In genomic region chr4:7462509-7462971, GRCh38 we compare ENCODE assay signal across 10 cellular contexts. TPM values are rescaled to one million over a fixed set of nuclear protein-coding genes. Genes with fewer than 3 reads are reported as not detected.
DNase-seq lines count a peak whose midpoint lies in the region; ATAC-seq and TF ChIP-seq lines count a peak whose summit lies in the region.
"Had no signal": no experiment of that assay in that cellular context is flagged by ENCODE, and none has a peak within 500 bp of the region (broad histone marks: within the 10 kb centered on the region; RNA-seq: fewer than 3 reads in every experiment).

No MANE protein-coding gene starts in this region.

- H3K18ac ChIP-seq in mesendoderm (ENCODE audit: low read length), result no peak overlapping the region

- H3K27me3 Mint-ChIP-seq in Calu3 (ENCODE audit: unreplicated experiment), result peaks cover 26% of the 10 kb centered on the region

- no CpG with 5 or more reads among the region's 11 CpGs for whole genome bisulfite sequencing in mesendoderm (ENCODE audit: extremely low coverage, insufficient coverage, low lambda C conversion rate)

- H2BK15ac ChIP-seq in mesendoderm (replicated peaks; ENCODE audit: low read depth), result no peak overlapping the region

- ATAC-seq in GM21528 (IDR thresholded peaks at IDR 0.05; ENCODE audit: low FRiP score, unreplicated experiment) (no peak), HG03432 (IDR thresholded peaks at IDR 0.05; ENCODE audit: unreplicated experiment) (no peak)

- no peak overlapping the region for H4K8ac ChIP-seq in mesendoderm (ENCODE audit: low read depth, low read length)

- TF ChIP-seq CTCF in Calu3 (IDR thresholded peaks at IDR 0.05; ENCODE audit: unreplicated experiment), result no peak

- BruUV-seq in Calu3 (replicated peaks; lab: Mats Ljungman, UMichigan), result no TSS peak

- no peak overlapping the region for H3K27ac ChIP-seq in mesendoderm (ENCODE audit: low read depth, low read length)

- H3K23ac ChIP-seq in mesendoderm (ENCODE audit: low read length), result no peak overlapping the region

- no peak overlapping the region for H2BK5ac ChIP-seq in mesendoderm (ENCODE audit: low read length)

- no peaks in the 10 kb centered on the region for H3K79me1 ChIP-seq in mesendoderm (ENCODE audit: low read length)

- no peaks in the 10 kb centered on the region for H3K4me1 ChIP-seq in mesendoderm (ENCODE audit: control insufficient read depth, low read depth, low read length)

- H3K4me3 Mint-ChIP-seq in Calu3 (ENCODE audit: low read depth, unreplicated experiment), result no peak overlapping the region

- H4K5ac ChIP-seq in mesendoderm (ENCODE audit: low read length), result no peak overlapping the region

- no peaks in the 10 kb centered on the region for H3K36me3 Mint-ChIP-seq in Calu3 (ENCODE audit: insufficient read depth, unreplicated experiment)

- H3K36me3 ChIP-seq in mesendoderm (ENCODE audit: control insufficient read depth, insufficient read depth, low read length), result no peaks in the 10 kb centered on the region

- H3K9ac ChIP-seq in mesendoderm (ENCODE audit: low read length), result no peak overlapping the region

- H2BK120ac ChIP-seq in mesendoderm (ENCODE audit: low read depth, low read length), result no peak overlapping the region

- H3K4me2 ChIP-seq in mesendoderm (ENCODE audit: low read length), result no peak overlapping the region

- no peaks in the 10 kb centered on the region for H3K9me3 Mint-ChIP-seq in Calu3 (ENCODE audit: low read depth, unreplicated experiment)

- peak; percentile 55 for DNase-seq in Calu3
- DNase-seq in NCI-H1417 treated with DMSO at 0.1 percent for 48 hours (lab: John Stamatoyannopoulos, UW), result peak; percentile 11
- DNase-seq in cerebellar cortex (ENCODE audit: low spot score), result peak; percentile 53
- peak; percentile 84 for DNase-seq in mesendoderm
- no peak for DNase-seq in stimulated activated CD4-positive, alpha-beta T cell treated with anti-CD3 and anti-CD28 coated beads, Interleukin-2, amount 100 ng/mL, for 48 hours
- DNase-seq in DMS114 treated with DMSO at 0.1 percent for 48 hours (lab: John Stamatoyannopoulos, UW; ENCODE audit: unreplicated experiment), result no peak
- DNase-seq: activated CD4-positive, CD25-positive, alpha-beta regulatory T cell treated with anti-CD3 and anti-CD28 coated beads, Interleukin-2, amount 50 U/mL, for 72 hours; stimulated activated CD4-positive, alpha-beta T cell treated with anti-CD3 and anti-CD28 coated beads, Interleukin-4, amount 100 ng/mL, for 4 hours had no signal

- CTCF ChIA-PET in Calu3 (lab: Charles Lee), result no interaction called here

- H3K56ac ChIP-seq in mesendoderm (ENCODE audit: low read length), result no peak overlapping the region

- intact Hi-C loops in Calu3 (cut with micrococcal nuclease; ENCODE audit: unreplicated experiment), result loop anchor here (5.0 kb wide), 1 partner anchor 270 kb away; the partner anchor contains the start of gene SORCS2

- no peak overlapping the region for H3K27ac Mint-ChIP-seq in Calu3 (ENCODE audit: unreplicated experiment)

- H3K27me3 ChIP-seq in mesendoderm (ENCODE audit: insufficient read depth, low read length, poor library complexity), result no peaks in the 10 kb centered on the region

- H3K4me1 Mint-ChIP-seq in Calu3 (ENCODE audit: low read depth, unreplicated experiment), result no peaks in the 10 kb centered on the region

- H3K4me3 ChIP-seq in mesendoderm (ENCODE audit: low read length), result no peak overlapping the region

- H3K4ac ChIP-seq in mesendoderm (ENCODE audit: low read depth, low read length), result no peak overlapping the region

- H2AK5ac ChIP-seq in mesendoderm (ENCODE audit: low read length), result no peak overlapping the region

- no peaks in the 10 kb centered on the region for H3K79me2 ChIP-seq in mesendoderm (ENCODE audit: control insufficient read depth, insufficient read depth, low read length)

RNA-seq across cellular contexts. Expression of gene PSAPL1, which starts 27.8 kb away (rescaled TPM):
- not detected in 2 replicates for total RNA-seq in Calu3 (2022)
- polyA plus RNA-seq in mesendoderm (2013, experiment 1 of 2), result 0.03 TPM
- polyA plus RNA-seq in mesendoderm (2013, experiment 2 of 2), result 0.03 TPM

Comparison
In these comparisons a context has a peak if more than half of its experiments do, and no peak if none do; other contexts are left out.
1. DNase-seq: peak in Calu3 (single experiment), NCI-H1417 treated with DMSO at 0.1 percent for 48 hours (single experiment), cerebellar cortex (single experiment) and mesendoderm (single experiment); none in stimulated activated CD4-positive, alpha-beta T cell treated with anti-CD3 and anti-CD28 coated beads, Interleukin-2, amount 100 ng/mL, for 48 hours (0 of 2) and DMS114 treated with DMSO at 0.1 percent for 48 hours (single experiment).